ENCODE assay signal across 1 cellular context in genomic region chr6:31952140-31952805, GRCh38.
TF ChIP-seq lines count a peak whose summit lies in the region.

No MANE protein-coding gene starts in this region.

TF ChIP-seq in HepG2, 621 proteins besides CTCF, POLR2A, EP300 and RAD21 (continued from another document and continues in another):
- TF ChIP-seq, protein P1, sequence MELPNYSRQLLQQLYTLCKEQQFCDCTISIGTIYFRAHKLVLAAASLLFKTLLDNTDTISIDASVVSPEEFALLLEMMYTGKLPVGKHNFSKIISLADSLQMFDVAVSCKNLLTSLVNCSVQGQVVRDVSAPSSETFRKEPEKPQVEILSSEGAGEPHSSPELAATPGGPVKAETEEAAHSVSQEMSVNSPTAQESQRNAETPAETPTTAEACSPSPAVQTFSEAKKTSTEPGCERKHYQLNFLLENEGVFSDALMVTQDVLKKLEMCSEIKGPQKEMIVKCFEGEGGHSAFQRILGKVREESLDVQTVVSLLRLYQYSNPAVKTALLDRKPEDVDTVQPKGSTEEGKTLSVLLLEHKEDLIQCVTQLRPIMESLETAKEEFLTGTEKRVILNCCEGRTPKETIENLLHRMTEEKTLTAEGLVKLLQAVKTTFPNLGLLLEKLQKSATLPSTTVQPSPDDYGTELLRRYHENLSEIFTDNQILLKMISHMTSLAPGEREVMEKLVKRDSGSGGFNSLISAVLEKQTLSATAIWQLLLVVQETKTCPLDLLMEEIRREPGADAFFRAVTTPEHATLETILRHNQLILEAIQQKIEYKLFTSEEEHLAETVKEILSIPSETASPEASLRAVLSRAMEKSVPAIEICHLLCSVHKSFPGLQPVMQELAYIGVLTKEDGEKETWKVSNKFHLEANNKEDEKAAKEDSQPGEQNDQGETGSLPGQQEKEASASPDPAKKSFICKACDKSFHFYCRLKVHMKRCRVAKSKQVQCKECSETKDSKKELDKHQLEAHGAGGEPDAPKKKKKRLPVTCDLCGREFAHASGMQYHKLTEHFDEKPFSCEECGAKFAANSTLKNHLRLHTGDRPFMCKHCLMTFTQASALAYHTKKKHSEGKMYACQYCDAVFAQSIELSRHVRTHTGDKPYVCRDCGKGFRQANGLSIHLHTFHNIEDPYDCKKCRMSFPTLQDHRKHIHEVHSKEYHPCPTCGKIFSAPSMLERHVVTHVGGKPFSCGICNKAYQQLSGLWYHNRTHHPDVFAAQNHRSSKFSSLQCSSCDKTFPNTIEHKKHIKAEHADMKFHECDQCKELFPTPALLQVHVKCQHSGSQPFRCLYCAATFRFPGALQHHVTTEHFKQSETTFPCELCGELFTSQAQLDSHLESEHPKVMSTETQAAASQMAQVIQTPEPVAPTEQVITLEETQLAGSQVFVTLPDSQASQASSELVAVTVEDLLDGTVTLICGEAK (IDR thresholded peaks at IDR 0.05): no peak
- TF ChIP-seq, protein P1 (CRISPR knock-in tag; IDR thresholded peaks at IDR 0.05): no peak
- TF ChIP-seq ZNF446 (CRISPR knock-in tag; IDR thresholded peaks at IDR 0.05) (no peak), HOXD1 (CRISPR knock-in tag; IDR thresholded peaks at IDR 0.05) (no peak), RBM22 (optimal IDR thresholded peaks at IDR 0.05; ENCODE audit: low read length) (peak; percentile 91), ARID5B (CRISPR knock-in tag; IDR thresholded peaks at IDR 0.05) (peak; percentile 41; the same call in 1 of the 2 replicates), TAF1 (CRISPR knock-in tag; IDR thresholded peaks at IDR 0.05) (no peak), ZNF724P (CRISPR knock-in tag; IDR thresholded peaks at IDR 0.05; ENCODE audit: borderline replicate concordance) (no peak), ZMYM3 (CRISPR knock-in tag; IDR thresholded peaks at IDR 0.05) (no peak), U2AF1 (optimal IDR thresholded peaks at IDR 0.05; ENCODE audit: low read depth, low read length) (no peak), NRL (CRISPR knock-in tag; IDR thresholded peaks at IDR 0.05; ENCODE audit: borderline replicate concordance) (no peak), ZNF12 (CRISPR knock-in tag; IDR thresholded peaks at IDR 0.05) (no peak), SALL1 (CRISPR knock-in tag; IDR thresholded peaks at IDR 0.05) (peak; percentile 64; the same call in 1 of the 2 replicates), ZSCAN30 (CRISPR knock-in tag; IDR thresholded peaks at IDR 0.05) (no peak), ZNF768 (CRISPR knock-in tag; IDR thresholded peaks at IDR 0.05) (no peak), ZNF816 (CRISPR knock-in tag; IDR thresholded peaks at IDR 0.05; ENCODE audit: borderline replicate concordance) (no peak), ZBTB21 (CRISPR knock-in tag; IDR thresholded peaks at IDR 0.05) (no peak), FOXO1 (CRISPR knock-in tag; IDR thresholded peaks at IDR 0.05) (no peak), ZNF326 (CRISPR knock-in tag; IDR thresholded peaks at IDR 0.05; ENCODE audit: borderline replicate concordance) (no peak), ZNF124 (CRISPR knock-in tag; IDR thresholded peaks at IDR 0.05) (no peak), ZNF891 (CRISPR knock-in tag; IDR thresholded peaks at IDR 0.05) (no peak), PTBP1 (IDR thresholded peaks at IDR 0.05; ENCODE audit: low read depth, low read length, poor library complexity, severe bottlenecking) (no peak), ZNF431 (CRISPR knock-in tag; IDR thresholded peaks at IDR 0.05; ENCODE audit: borderline replicate concordance, low read depth) (no peak), CBFB (CRISPR knock-in tag; IDR thresholded peaks at IDR 0.05) (no peak), AGO2 (optimal IDR thresholded peaks at IDR 0.05; ENCODE audit: low read depth, low read length) (no peak), KLF9 (CRISPR knock-in tag; IDR thresholded peaks at IDR 0.05; ENCODE audit: low read depth) (no peak), PPARG (CRISPR knock-in tag; conservative IDR thresholded peaks at IDR 0.05) (peak; percentile 53; the same call in 1 of the 2 replicates), ZNF382 (CRISPR knock-in tag; IDR thresholded peaks at IDR 0.05; ENCODE audit: borderline replicate concordance) (no peak), TBL1XR1 (IDR thresholded peaks at IDR 0.05; ENCODE audit: borderline replicate concordance, low read length, partially characterized antibody) (no peak), ZNF550 (CRISPR knock-in tag; IDR thresholded peaks at IDR 0.05; ENCODE audit: borderline replicate concordance) (no peak)
- TF ChIP-seq, protein P2, sequence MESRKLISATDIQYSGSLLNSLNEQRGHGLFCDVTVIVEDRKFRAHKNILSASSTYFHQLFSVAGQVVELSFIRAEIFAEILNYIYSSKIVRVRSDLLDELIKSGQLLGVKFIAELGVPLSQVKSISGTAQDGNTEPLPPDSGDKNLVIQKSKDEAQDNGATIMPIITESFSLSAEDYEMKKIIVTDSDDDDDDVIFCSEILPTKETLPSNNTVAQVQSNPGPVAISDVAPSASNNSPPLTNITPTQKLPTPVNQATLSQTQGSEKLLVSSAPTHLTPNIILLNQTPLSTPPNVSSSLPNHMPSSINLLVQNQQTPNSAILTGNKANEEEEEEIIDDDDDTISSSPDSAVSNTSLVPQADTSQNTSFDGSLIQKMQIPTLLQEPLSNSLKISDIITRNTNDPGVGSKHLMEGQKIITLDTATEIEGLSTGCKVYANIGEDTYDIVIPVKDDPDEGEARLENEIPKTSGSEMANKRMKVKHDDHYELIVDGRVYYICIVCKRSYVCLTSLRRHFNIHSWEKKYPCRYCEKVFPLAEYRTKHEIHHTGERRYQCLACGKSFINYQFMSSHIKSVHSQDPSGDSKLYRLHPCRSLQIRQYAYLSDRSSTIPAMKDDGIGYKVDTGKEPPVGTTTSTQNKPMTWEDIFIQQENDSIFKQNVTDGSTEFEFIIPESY (CRISPR knock-in tag; IDR thresholded peaks at IDR 0.05): no peak
- TF ChIP-seq, protein P3, sequence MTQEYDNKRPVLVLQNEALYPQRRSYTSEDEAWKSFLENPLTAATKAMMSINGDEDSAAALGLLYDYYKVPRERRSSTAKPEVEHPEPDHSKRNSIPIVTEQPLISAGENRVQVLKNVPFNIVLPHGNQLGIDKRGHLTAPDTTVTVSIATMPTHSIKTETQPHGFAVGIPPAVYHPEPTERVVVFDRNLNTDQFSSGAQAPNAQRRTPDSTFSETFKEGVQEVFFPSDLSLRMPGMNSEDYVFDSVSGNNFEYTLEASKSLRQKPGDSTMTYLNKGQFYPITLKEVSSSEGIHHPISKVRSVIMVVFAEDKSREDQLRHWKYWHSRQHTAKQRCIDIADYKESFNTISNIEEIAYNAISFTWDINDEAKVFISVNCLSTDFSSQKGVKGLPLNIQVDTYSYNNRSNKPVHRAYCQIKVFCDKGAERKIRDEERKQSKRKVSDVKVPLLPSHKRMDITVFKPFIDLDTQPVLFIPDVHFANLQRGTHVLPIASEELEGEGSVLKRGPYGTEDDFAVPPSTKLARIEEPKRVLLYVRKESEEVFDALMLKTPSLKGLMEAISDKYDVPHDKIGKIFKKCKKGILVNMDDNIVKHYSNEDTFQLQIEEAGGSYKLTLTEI (CRISPR knock-in tag; conservative IDR thresholded peaks at IDR 0.05): no peak
- TF ChIP-seq, protein P4, sequence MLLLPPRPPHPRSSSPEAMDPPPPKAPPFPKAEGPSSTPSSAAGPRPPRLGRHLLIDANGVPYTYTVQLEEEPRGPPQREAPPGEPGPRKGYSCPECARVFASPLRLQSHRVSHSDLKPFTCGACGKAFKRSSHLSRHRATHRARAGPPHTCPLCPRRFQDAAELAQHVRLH (CRISPR knock-in tag; IDR thresholded peaks at IDR 0.05; ENCODE audit: borderline replicate concordance, low read depth): peak; percentile 59; the same call in 1 of the 2 replicates
- TF ChIP-seq, protein P5, sequence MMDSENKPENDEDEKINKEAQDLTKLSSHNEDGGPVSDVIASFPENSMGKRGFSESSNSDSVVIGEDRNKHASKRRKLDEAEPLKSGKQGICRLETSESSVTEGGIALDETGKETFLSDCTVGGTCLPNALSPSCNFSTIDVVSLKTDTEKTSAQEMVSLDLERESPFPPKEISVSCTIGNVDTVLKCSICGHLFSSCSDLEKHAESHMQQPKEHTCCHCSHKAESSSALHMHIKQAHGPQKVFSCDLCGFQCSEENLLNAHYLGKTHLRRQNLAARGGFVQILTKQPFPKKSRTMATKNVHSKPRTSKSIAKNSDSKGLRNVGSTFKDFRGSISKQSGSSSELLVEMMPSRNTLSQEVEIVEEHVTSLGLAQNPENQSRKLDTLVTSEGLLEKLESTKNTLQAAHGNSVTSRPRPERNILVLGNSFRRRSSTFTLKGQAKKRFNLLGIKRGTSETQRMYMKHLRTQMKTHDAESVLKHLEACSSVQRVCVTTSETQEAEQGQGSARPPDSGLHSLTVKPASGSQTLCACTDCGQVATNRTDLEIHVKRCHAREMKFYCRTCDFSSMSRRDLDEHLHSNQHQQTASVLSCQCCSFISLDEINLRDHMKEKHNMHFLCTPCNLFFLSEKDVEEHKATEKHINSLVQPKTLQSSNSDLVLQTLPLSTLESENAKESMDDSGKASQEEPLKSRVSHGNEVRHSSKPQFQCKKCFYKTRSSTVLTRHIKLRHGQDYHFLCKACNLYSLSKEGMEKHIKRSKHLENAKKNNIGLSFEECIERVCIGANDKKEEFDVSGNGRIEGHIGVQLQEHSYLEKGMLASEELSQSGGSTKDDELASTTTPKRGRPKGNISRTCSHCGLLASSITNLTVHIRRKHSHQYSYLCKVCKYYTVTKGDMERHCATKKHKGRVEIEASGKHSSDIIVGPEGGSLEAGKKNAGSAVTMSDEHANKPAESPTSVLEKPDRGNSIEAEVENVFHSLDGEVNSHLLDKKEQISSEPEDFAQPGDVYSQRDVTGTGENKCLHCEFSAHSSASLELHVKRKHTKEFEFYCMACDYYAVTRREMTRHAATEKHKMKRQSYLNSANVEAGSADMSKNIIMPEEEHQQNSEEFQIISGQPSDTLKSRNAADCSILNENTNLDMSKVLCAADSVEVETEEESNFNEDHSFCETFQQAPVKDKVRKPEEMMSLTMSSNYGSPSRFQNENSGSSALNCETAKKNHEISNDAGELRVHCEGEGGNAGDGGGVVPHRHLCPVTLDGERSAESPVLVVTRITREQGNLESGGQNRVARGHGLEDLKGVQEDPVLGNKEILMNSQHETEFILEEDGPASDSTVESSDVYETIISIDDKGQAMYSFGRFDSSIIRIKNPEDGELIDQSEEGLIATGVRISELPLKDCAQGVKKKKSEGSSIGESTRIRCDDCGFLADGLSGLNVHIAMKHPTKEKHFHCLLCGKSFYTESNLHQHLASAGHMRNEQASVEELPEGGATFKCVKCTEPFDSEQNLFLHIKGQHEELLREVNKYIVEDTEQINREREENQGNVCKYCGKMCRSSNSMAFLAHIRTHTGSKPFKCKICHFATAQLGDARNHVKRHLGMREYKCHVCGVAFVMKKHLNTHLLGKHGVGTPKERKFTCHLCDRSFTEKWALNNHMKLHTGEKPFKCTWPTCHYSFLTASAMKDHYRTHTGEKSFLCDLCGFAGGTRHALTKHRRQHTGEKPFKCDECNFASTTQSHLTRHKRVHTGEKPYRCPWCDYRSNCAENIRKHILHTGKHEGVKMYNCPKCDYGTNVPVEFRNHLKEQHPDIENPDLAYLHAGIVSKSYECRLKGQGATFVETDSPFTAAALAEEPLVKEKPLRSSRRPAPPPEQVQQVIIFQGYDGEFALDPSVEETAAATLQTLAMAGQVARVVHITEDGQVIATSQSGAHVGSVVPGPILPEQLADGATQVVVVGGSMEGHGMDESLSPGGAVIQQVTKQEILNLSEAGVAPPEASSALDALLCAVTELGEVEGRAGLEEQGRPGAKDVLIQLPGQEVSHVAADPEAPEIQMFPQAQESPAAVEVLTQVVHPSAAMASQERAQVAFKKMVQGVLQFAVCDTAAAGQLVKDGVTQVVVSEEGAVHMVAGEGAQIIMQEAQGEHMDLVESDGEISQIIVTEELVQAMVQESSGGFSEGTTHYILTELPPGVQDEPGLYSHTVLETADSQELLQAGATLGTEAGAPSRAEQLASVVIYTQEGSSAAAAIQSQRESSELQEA (CRISPR knock-in tag; IDR thresholded peaks at IDR 0.05; ENCODE audit: not compliant biosample characterization): no peak
